ENCODE assay signal across 8 cellular contexts in genomic region chr1:68495968-68496679, GRCh38. TPM values are rescaled to one million over a fixed set of nuclear protein-coding genes. Genes with fewer than 3 reads are reported as not detected.
DNase-seq lines count a peak whose midpoint lies in the region; ATAC-seq lines count a peak whose summit lies in the region.
"Had no signal": no experiment of that assay in that cellular context is flagged by ENCODE, and none has a peak within 500 bp of the region (broad histone marks: within the 10 kb centered on the region; RNA-seq: fewer than 3 reads in every experiment).

No MANE protein-coding gene starts in this region.

- H3K4me1 Mint-ChIP-seq in activated CD4-positive, alpha-beta memory T cell treated with anti-CD3 and anti-CD28 coated beads for 36 hours (ENCODE audit: low read depth) = peaks cover 15% of the 10 kb centered on the region

- no peaks in the 10 kb centered on the region for H3K36me3 Mint-ChIP-seq in activated CD4-positive, alpha-beta memory T cell treated with anti-CD3 and anti-CD28 coated beads for 36 hours

- H3K36me3 ChIP-seq in ES-I3 (ENCODE audit: insufficient read depth, low read length) (no peaks in the 10 kb centered on the region), thymus (ENCODE audit: control insufficient read depth, insufficient read depth) (no peaks in the 10 kb centered on the region)

- peak overlapping the region; percentile 98 for H3K9ac ChIP-seq in ES-I3 (ENCODE audit: low read depth, low read length)

- WGBS in thymus = 9% methylated on average over 21 of the region's 21 CpGs

- H3K27ac Mint-ChIP-seq in activated CD4-positive, alpha-beta memory T cell treated with anti-CD3 and anti-CD28 coated beads for 36 hours = no peak overlapping the region

- peak overlapping the region; percentile 85 for H3K4me3 ChIP-seq in thymus (ENCODE audit: low read length)

- H3K4me3 Mint-ChIP-seq in activated CD4-positive, alpha-beta memory T cell treated with anti-CD3 and anti-CD28 coated beads for 36 hours = peak overlapping the region; percentile 86

- DNase-seq in Kasumi-1 (lab: John Stamatoyannopoulos, UW) (peak; percentile 45 to 52), iris pigment epithelial cell (ENCODE audit: low read depth) (peak; percentile 7), cerebellar nuclear complex (lab: John Stamatoyannopoulos, UW) (no peak)
- DNase-seq in activated CD4-positive, alpha-beta memory T cell treated with anti-CD3 and anti-CD28 coated beads for 36 hours = no peak

- ATAC-seq in GM21447 (IDR thresholded peaks at IDR 0.05; ENCODE audit: unreplicated experiment) = peak; percentile 28

- peaks cover 8% of the 10 kb centered on the region for H3K27me3 Mint-ChIP-seq in activated CD4-positive, alpha-beta memory T cell treated with anti-CD3 and anti-CD28 coated beads for 36 hours

- CTCF ChIA-PET in activated CD4-positive, alpha-beta memory T cell treated with anti-CD3 and anti-CD28 coated beads for 36 hours (lab: Charles Lee) = no interaction called here

- H3K9me3 ChIP-seq in ES-I3 (ENCODE audit: control insufficient read depth, insufficient read depth, low read length) (no peaks in the 10 kb centered on the region; the same call in 1 of the 2 replicates), thymus (ENCODE audit: control insufficient read depth) (no peaks in the 10 kb centered on the region)

- no peaks in the 10 kb centered on the region for H3K27me3 ChIP-seq in thymus (ENCODE audit: control insufficient read depth, insufficient read depth)

- intact Hi-C loops in activated CD4-positive, alpha-beta memory T cell treated with anti-CD3 and anti-CD28 coated beads for 36 hours (cut with micrococcal nuclease) = loop anchor here (10.0 kb wide), 1 partner anchor 1859 kb away; the partner anchor contains the start of gene ANKRD13C

- H3K27ac ChIP-seq in thymus (ENCODE audit: low read depth) = no peak overlapping the region

- POLR2A ChIA-PET in activated CD4-positive, alpha-beta memory T cell treated with anti-CD3 and anti-CD28 coated beads for 36 hours (lab: Charles Lee) = interaction anchor here (0.8 kb wide), 1 partner anchor 10 kb away, joined by 3 read pairs; no protein-coding TSS in a partner anchor

- H3K9me3 Mint-ChIP-seq in activated CD4-positive, alpha-beta memory T cell treated with anti-CD3 and anti-CD28 coated beads for 36 hours = no peaks in the 10 kb centered on the region

- H3K4me1 ChIP-seq in ES-I3 (ENCODE audit: insufficient read depth, low read length) (peaks cover 5% of the 10 kb centered on the region; the same call in 1 of the 2 replicates), thymus (ENCODE audit: control insufficient read depth, insufficient read depth, low read length) (peaks cover 3% of the 10 kb centered on the region)

RNA-seq across cellular contexts. Expression of gene DEPDC1, which starts 0.8 kb away (rescaled TPM):
- 10 to 100 TPM; 24.1 to 26.2 TPM for total RNA-seq in activated CD4-positive, alpha-beta memory T cell treated with anti-CD3 and anti-CD28 coated beads for 36 hours
- 1.9 TPM for polyA plus RNA-seq in thymus

RNA-seq across cellular contexts. Expression of gene RPE65, which starts 46.4 kb away (rescaled TPM):
- total RNA-seq in activated CD4-positive, alpha-beta memory T cell treated with anti-CD3 and anti-CD28 coated beads for 36 hours = not detected
- 0.16 TPM for polyA plus RNA-seq in thymus
- total RNA-seq: activated naive CD4-positive, alpha-beta T cell treated with anti-CD3 and anti-CD28 coated beads, Interleukin-2, amount 50 U/mL, for 72 hours had no signal

Comparison
In these comparisons a context has a peak if more than half of its experiments do, and no peak if none do; other contexts are left out.
1. DNase-seq: peak in Kasumi-1 (2 of 2) and iris pigment epithelial cell (single experiment); none in activated CD4-positive, alpha-beta memory T cell treated with anti-CD3 and anti-CD28 coated beads for 36 hours (single experiment) and cerebellar nuclear complex (0 of 2).